1 cellular context compared by ENCODE assay signal in genomic region chr2:43041661-43042360, GRCh38.
TF ChIP-seq lines count a peak whose summit lies in the region.

No MANE protein-coding gene starts in this region.

TF ChIP-seq in K562, 482 proteins besides CTCF, POLR2A, EP300 and RAD21 (continued from another document and continues in another):
- no peak for TF ChIP-seq MGA (IDR thresholded peaks at IDR 0.05)
- no peak for TF ChIP-seq BHLHE40 (IDR thresholded peaks at IDR 0.05; ENCODE audit: low read length)
- 0 out of 2 replicates have a peak, but pooled peaks have one; percentile 5 for TF ChIP-seq SMC3 (conservative IDR thresholded peaks at IDR 0.05; ENCODE audit: insufficient read depth, low read depth, low read length)
- peak; percentile 27 for TF ChIP-seq CHD4 (IDR thresholded peaks at IDR 0.05; ENCODE audit: insufficient read depth, insufficient replicate concordance, low read depth, low read length, poor library complexity, severe bottlenecking)
- no peak for TF ChIP-seq DIDO1 (tag; IDR thresholded peaks at IDR 0.05; ENCODE audit: low read depth)
- no peak for TF ChIP-seq SMAD2 (IDR thresholded peaks at IDR 0.05; ENCODE audit: low read depth, low read length)
- TF ChIP-seq KDM1A (IDR thresholded peaks at IDR 0.05), result peak; percentile 32 to 54; a peak in 1 of 4 replicates
- no peak for TF ChIP-seq POLR2AphosphoS5 (IDR thresholded peaks at IDR 0.05; ENCODE audit: control insufficient read depth, insufficient read depth, low read depth, low read length)
- no peak for TF ChIP-seq KAT2B (IDR thresholded peaks at IDR 0.05; ENCODE audit: low read depth, low read length)
- TF ChIP-seq MAFK (IDR thresholded peaks at IDR 0.05; ENCODE audit: low read length), result peak; percentile 62
- no peak for TF ChIP-seq DDX20 (tag; IDR thresholded peaks at IDR 0.05; ENCODE audit: low read depth)
- TF ChIP-seq FOXJ2 (tag; IDR thresholded peaks at IDR 0.05), result no peak
- no peak for TF ChIP-seq RBBP5 (IDR thresholded peaks at IDR 0.05; ENCODE audit: borderline replicate concordance, insufficient read depth, low read length, poor library complexity, severe bottlenecking)
- no peak for TF ChIP-seq BMI1 (IDR thresholded peaks at IDR 0.05; ENCODE audit: low read length)
- TF ChIP-seq, protein P1, sequence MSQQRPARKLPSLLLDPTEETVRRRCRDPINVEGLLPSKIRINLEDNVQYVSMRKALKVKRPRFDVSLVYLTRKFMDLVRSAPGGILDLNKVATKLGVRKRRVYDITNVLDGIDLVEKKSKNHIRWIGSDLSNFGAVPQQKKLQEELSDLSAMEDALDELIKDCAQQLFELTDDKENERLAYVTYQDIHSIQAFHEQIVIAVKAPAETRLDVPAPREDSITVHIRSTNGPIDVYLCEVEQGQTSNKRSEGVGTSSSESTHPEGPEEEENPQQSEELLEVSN (IDR thresholded peaks at IDR 0.05; ENCODE audit: borderline replicate concordance in 1 of 2, extremely low read depth in 1 of 2, insufficient read depth in 1 of 2, insufficient read length in 1 of 2, low read depth in 1 of 2, low read length in 1 of 2, poor library complexity in 1 of 2, severe bottlenecking in 1 of 2), result no peak
- TF ChIP-seq ATF6 (CRISPR knock-in tag; IDR thresholded peaks at IDR 0.05), result peak; percentile 67; the same call in 1 of the 2 replicates
- no peak for TF ChIP-seq CBX8 (IDR thresholded peaks at IDR 0.05; ENCODE audit: borderline replicate concordance, extremely low read depth, low read depth, low read length, poor library complexity, severe bottlenecking)
- TF ChIP-seq HDAC6 (IDR thresholded peaks at IDR 0.05; ENCODE audit: low read depth, low read length), result no peak
- TF ChIP-seq EGR1 (conservative IDR thresholded peaks at IDR 0.05), result no peak
- no peak for TF ChIP-seq ILF3 (IDR thresholded peaks at IDR 0.05; ENCODE audit: borderline replicate concordance)
- TF ChIP-seq, protein P2, sequence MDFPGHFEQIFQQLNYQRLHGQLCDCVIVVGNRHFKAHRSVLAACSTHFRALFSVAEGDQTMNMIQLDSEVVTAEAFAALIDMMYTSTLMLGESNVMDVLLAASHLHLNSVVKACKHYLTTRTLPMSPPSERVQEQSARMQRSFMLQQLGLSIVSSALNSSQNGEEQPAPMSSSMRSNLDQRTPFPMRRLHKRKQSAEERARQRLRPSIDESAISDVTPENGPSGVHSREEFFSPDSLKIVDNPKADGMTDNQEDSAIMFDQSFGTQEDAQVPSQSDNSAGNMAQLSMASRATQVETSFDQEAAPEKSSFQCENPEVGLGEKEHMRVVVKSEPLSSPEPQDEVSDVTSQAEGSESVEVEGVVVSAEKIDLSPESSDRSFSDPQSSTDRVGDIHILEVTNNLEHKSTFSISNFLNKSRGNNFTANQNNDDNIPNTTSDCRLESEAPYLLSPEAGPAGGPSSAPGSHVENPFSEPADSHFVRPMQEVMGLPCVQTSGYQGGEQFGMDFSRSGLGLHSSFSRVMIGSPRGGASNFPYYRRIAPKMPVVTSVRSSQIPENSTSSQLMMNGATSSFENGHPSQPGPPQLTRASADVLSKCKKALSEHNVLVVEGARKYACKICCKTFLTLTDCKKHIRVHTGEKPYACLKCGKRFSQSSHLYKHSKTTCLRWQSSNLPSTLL (IDR thresholded peaks at IDR 0.05), result peak; percentile 77
- no peak for TF ChIP-seq THAP12 (CRISPR knock-in tag; IDR thresholded peaks at IDR 0.05)
- TF ChIP-seq ZNF436 (CRISPR knock-in tag; IDR thresholded peaks at IDR 0.05), result 0 out of 2 replicates have a peak, but pooled peaks have one; percentile 33
- no peak for TF ChIP-seq CBX3 (IDR thresholded peaks at IDR 0.05; ENCODE audit: borderline replicate concordance in 1 of 2, low read length in 2 of 2)
- no peak for TF ChIP-seq HEY1 (CRISPR knock-in tag; IDR thresholded peaks at IDR 0.05; ENCODE audit: borderline replicate concordance)
- no peak for TF ChIP-seq KHSRP (IDR thresholded peaks at IDR 0.05)
- TF ChIP-seq RB1 (IDR thresholded peaks at IDR 0.05; ENCODE audit: low read depth), result no peak
- no peak for TF ChIP-seq ATF1 (CRISPR knock-in tag; IDR thresholded peaks at IDR 0.05)
- TF ChIP-seq ATF1 (tag; IDR thresholded peaks at IDR 0.05), result no peak
- TF ChIP-seq MEF2D (tag; conservative IDR thresholded peaks at IDR 0.05; ENCODE audit: low read depth), result no peak
- no peak for TF ChIP-seq BRCA1 (IDR thresholded peaks at IDR 0.05)
- TF ChIP-seq BRCA1 (CRISPR knock-in tag; IDR thresholded peaks at IDR 0.05), result no peak
- no peak for TF ChIP-seq TGIF2 (CRISPR knock-in tag; IDR thresholded peaks at IDR 0.05)
- no peak for TF ChIP-seq SUPT5H (IDR thresholded peaks at IDR 0.05)
- TF ChIP-seq, protein P3, sequence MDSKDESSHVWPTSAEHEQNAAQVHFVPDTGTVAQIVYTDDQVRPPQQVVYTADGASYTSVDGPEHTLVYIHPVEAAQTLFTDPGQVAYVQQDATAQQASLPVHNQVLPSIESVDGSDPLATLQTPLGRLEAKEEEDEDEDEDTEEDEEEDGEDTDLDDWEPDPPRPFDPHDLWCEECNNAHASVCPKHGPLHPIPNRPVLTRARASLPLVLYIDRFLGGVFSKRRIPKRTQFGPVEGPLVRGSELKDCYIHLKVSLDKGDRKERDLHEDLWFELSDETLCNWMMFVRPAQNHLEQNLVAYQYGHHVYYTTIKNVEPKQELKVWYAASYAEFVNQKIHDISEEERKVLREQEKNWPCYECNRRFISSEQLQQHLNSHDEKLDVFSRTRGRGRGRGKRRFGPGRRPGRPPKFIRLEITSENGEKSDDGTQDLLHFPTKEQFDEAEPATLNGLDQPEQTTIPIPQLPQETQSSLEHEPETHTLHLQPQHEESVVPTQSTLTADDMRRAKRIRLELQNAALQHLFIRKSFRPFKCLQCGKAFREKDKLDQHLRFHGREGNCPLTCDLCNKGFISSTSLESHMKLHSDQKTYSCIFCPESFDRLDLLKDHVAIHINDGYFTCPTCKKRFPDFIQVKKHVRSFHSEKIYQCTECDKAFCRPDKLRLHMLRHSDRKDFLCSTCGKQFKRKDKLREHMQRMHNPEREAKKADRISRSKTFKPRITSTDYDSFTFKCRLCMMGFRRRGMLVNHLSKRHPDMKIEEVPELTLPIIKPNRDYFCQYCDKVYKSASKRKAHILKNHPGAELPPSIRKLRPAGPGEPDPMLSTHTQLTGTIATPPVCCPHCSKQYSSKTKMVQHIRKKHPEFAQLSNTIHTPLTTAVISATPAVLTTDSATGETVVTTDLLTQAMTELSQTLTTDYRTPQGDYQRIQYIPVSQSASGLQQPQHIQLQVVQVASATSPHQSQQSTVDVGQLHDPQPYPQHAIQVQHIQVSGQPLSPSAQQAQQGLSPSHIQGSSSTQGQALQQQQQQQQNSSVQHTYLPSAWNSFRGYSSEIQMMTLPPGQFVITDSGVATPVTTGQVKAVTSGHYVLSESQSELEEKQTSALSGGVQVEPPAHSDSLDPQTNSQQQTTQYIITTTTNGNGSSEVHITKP (IDR thresholded peaks at IDR 0.05; ENCODE audit: partially characterized antibody), result peak; percentile 6
- no peak for TF ChIP-seq GTF2A2 (tag; IDR thresholded peaks at IDR 0.05)
- no peak for TF ChIP-seq TCFL5 (CRISPR knock-in tag; conservative IDR thresholded peaks at IDR 0.05)
- peak in 1 of 2 experiments; percentile 30; a peak in 1 of 4 replicates for TF ChIP-seq ARNT (IDR thresholded peaks at IDR 0.05)
- TF ChIP-seq SNRNP70 (optimal IDR thresholded peaks at IDR 0.05; ENCODE audit: low read depth, low read length), result no peak
- TF ChIP-seq SIRT6 (IDR thresholded peaks at IDR 0.05; ENCODE audit: low read depth, low read length), result no peak
- no peak for TF ChIP-seq POLR3G (IDR thresholded peaks at IDR 0.05; ENCODE audit: extremely low read depth, insufficient read length, insufficient replicate concordance)
- TF ChIP-seq ZNF239 (CRISPR knock-in tag; IDR thresholded peaks at IDR 0.05), result no peak
- TF ChIP-seq TBL1XR1 (IDR thresholded peaks at IDR 0.05; ENCODE audit: low read length in 2 of 2), result peak in 1 of 2 experiments; percentile 62; a peak in 1 of 4 replicates
